Comparison of ENCODE assay signal across 8 cellular contexts in genomic region chr4:97074531-97074930, GRCh38.
"Had no signal": no experiment of that assay in that cellular context is flagged by ENCODE, and none has a peak within 500 bp of the region (broad histone marks: within the 10 kb centered on the region; RNA-seq: fewer than 3 reads in every experiment).

No MANE protein-coding gene starts in this region.

- H3K4me3 ChIP-seq: GM23248, HAP-1, K562 had no signal

- H3K27ac ChIP-seq: GM23248 had no signal

- ATAC-seq: HCT116, K562 had no signal

- H3K36me3 ChIP-seq: HAP-1 had no signal

- DNase-seq: GM23248, GOT3, H7, HFFc6, IMR-90 had no signal

- H3K9me3 ChIP-seq: HAP-1 had no signal

- H3K4me1 ChIP-seq: HAP-1 had no signal
